In the genomic region with DNA sequence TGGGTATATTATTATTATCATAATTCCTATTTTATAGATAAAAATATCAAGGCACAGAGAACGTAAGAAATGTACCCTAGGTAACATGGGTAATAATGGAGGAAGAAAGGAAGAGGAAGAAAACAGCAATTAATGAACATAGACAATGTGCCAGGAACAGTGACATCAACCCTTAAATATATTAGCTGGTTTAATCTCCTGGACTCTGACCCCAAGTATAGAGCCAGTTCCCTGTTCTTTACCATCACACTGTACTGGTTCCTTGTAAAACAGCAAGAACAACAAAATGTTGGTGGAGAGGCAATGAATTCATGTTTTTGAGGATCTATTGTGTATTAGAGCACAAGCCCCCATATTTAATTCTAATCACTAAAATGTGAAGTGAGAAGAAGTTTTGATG, we compare ENCODE assay signal across 16 cellular contexts.
A peak's percentile ranks its signal among the peaks of the same experiment; 100 is the strongest.
DNase-seq lines count a peak whose midpoint lies in the region; ATAC-seq, FAIRE-seq and TF ChIP-seq lines count a peak whose summit lies in the region.
"Had no signal": no experiment of that assay in that cellular context is flagged by ENCODE, and none has a peak within 500 bp of the region (broad histone marks: within the 10 kb centered on the region; RNA-seq: fewer than 3 reads in every experiment).

No MANE protein-coding gene starts in this region.

- FAIRE-seq in pancreas (lab: Jason Lieb, UNC): no peak
- FAIRE-seq: HepG2 had no signal

- no peaks in the 10 kb centered on the region for H3K36me3 Mint-ChIP-seq in GM23338 (ENCODE audit: low read depth)
- H3K36me3 Mint-ChIP-seq: CD8-positive, alpha-beta T cell had no signal

- no peak overlapping the region for H3K4me3 ChIP-seq in RWPE2 (ENCODE audit: severe bottlenecking)
- no peak overlapping the region for H3K4me3 ChIP-seq in colonic mucosa
- no peak overlapping the region for H3K4me3 ChIP-seq in pancreas
- no peak overlapping the region for H3K4me3 ChIP-seq in WERI-Rb-1 (ENCODE audit: low read depth, low read length)
- H3K4me3 ChIP-seq in GM23338: no peak overlapping the region
- H3K4me3 ChIP-seq in Peyer's patch: no peak overlapping the region
- H3K4me3 ChIP-seq: BLaER1 treated with 17β-estradiol and CSF1 and Interleukin-3, amounts not matched to agents 10 nM and 100 nM; HAP-1 had no signal

- no peaks in the 10 kb centered on the region for H3K27me3 Mint-ChIP-seq in GM23338 (ENCODE audit: insufficient read depth, low read depth, poor library complexity)
- H3K27me3 Mint-ChIP-seq: B cell had no signal

- H3K27ac ChIP-seq in 22Rv1: peak overlapping the region; percentile 48
- peak overlapping the region; percentile 28 for H3K27ac ChIP-seq in RWPE2 (ENCODE audit: poor library complexity, severe bottlenecking)
- peak overlapping the region; percentile 58 for H3K27ac ChIP-seq in colonic mucosa
- no peak overlapping the region for H3K27ac ChIP-seq in pancreas
- no peak overlapping the region for H3K27ac ChIP-seq in WERI-Rb-1
- no peak overlapping the region for H3K27ac ChIP-seq in GM23338 (ENCODE audit: low read depth)
- no peak overlapping the region for H3K27ac ChIP-seq in Peyer's patch
- H3K27ac ChIP-seq: BLaER1 treated with 17β-estradiol and CSF1 and Interleukin-3, amounts not matched to agents 10 nM and 100 nM had no signal

- 61% methylated on average over 1 of the region's 1 CpG for WGBS in pancreas, 2 donors

- H3K4me3 Mint-ChIP-seq in GM23338: no peak overlapping the region
- H3K4me3 Mint-ChIP-seq: B cell; CD8-positive, alpha-beta T cell had no signal

- no peaks in the 10 kb centered on the region for H3K4me1 ChIP-seq in RWPE2 (ENCODE audit: insufficient read depth, poor library complexity, severe bottlenecking)
- no peaks in the 10 kb centered on the region for H3K4me1 ChIP-seq in colonic mucosa
- peaks cover 0 to 4% (median 0%) of the 10 kb centered on the region in 3 donors for H3K4me1 ChIP-seq in pancreas
- H3K4me1 ChIP-seq in GM23338 (ENCODE audit: insufficient read depth): no peaks in the 10 kb centered on the region
- H3K4me1 ChIP-seq in Peyer's patch: no peaks in the 10 kb centered on the region

- no peaks in the 10 kb centered on the region for H3K79me2 ChIP-seq in GM23338 (replicated peaks; ENCODE audit: insufficient read depth)

- ATAC-seq in RWPE2 (ENCODE audit: low read depth): no peak
- ATAC-seq in pancreas: peak; percentile 86 to 95 (median 88)
- ATAC-seq in GM23338: no peak
- no peak for ATAC-seq in GM18868 (IDR thresholded peaks at IDR 0.05; ENCODE audit: unreplicated experiment)
- ATAC-seq: CD8-positive, alpha-beta T cell; HepG2 had no signal

- H3K36me3 ChIP-seq in RWPE2 (ENCODE audit: low read depth): no peaks in the 10 kb centered on the region
- no peaks in the 10 kb centered on the region for H3K36me3 ChIP-seq in colonic mucosa
- no peaks in the 10 kb centered on the region for H3K36me3 ChIP-seq in pancreas
- H3K36me3 ChIP-seq in WERI-Rb-1: no peaks in the 10 kb centered on the region
- no peaks in the 10 kb centered on the region for H3K36me3 ChIP-seq in GM23338 (ENCODE audit: insufficient read depth)
- H3K36me3 ChIP-seq in Peyer's patch: no peaks in the 10 kb centered on the region
- H3K36me3 ChIP-seq: BLaER1 treated with 17β-estradiol and CSF1 and Interleukin-3, amounts not matched to agents 10 nM and 100 nM; HAP-1 had no signal

- DNase-seq in RWPE2 (ENCODE audit: low spot score): no peak
- no peak for DNase-seq in colonic mucosa
- DNase-seq in pancreas: no peak
- DNase-seq in WERI-Rb-1: no peak
- no peak for DNase-seq in GM23338 (ENCODE audit: low spot score)
- DNase-seq in Peyer's patch: no peak
- DNase-seq: Calu3; CD8-positive, alpha-beta T cell; DMS79 treated with DMSO at 0.1 percent for 48 hours; GF-D8 had no signal

- TF ChIP-seq CTCF in 22Rv1 (IDR thresholded peaks at IDR 0.05) (no peak), RWPE2 (IDR thresholded peaks at IDR 0.05; ENCODE audit: poor library complexity, severe bottlenecking) (no peak), colonic mucosa (IDR thresholded peaks at IDR 0.05) (no peak), pancreas (IDR thresholded peaks at IDR 0.05) (no peak), WERI-Rb-1 (IDR thresholded peaks at IDR 0.05; ENCODE audit: low read depth, low read length) (no peak), GM23338 (conservative IDR thresholded peaks at IDR 0.05; ENCODE audit: low read depth in 2 of 2) (no peak), Peyer's patch (IDR thresholded peaks at IDR 0.05) (no peak)

- no peaks in the 10 kb centered on the region for H3K9me3 Mint-ChIP-seq in GM23338
- H3K9me3 Mint-ChIP-seq: CD8-positive, alpha-beta T cell had no signal

- H3K9ac ChIP-seq in colonic mucosa (ENCODE audit: low read depth in 2 of 2, low read length in 2 of 2): no peak overlapping the region
- H3K9ac ChIP-seq: BLaER1 treated with 17β-estradiol and CSF1 and Interleukin-3, amounts not matched to agents 10 nM and 100 nM had no signal

- no peaks in the 10 kb centered on the region for H3F3A ChIP-seq in GM23338 (replicated peaks; ENCODE audit: low read depth)

- no peak overlapping the region for H3K4me2 ChIP-seq in GM23338
- H3K4me2 ChIP-seq: BLaER1 treated with 17β-estradiol and CSF1 and Interleukin-3, amounts not matched to agents 10 nM and 100 nM had no signal

- H3K9me2 ChIP-seq in GM23338 (ENCODE audit: insufficient read depth): 0 out of 2 replicates have a peak, but pooled peaks cover 4% of the 10 kb centered on the region

- H3K9me3 ChIP-seq in RWPE2 (ENCODE audit: severe bottlenecking): no peaks in the 10 kb centered on the region
- no peaks in the 10 kb centered on the region for H3K9me3 ChIP-seq in colonic mucosa
- no peaks in the 10 kb centered on the region for H3K9me3 ChIP-seq in pancreas
- no peaks in the 10 kb centered on the region for H3K9me3 ChIP-seq in WERI-Rb-1 (ENCODE audit: severe bottlenecking)
- H3K9me3 ChIP-seq in Peyer's patch: no peaks in the 10 kb centered on the region
- H3K9me3 ChIP-seq: BLaER1 treated with 17β-estradiol and CSF1 and Interleukin-3, amounts not matched to agents 10 nM and 100 nM; HAP-1 had no signal

- intact Hi-C loops in colonic mucosa (cut with DNase I): no loop called here
- intact Hi-C loops in pancreas (cut with DNase I): no loop called here

- no peak overlapping the region for H3K27ac Mint-ChIP-seq in GM23338
- H3K27ac Mint-ChIP-seq: B cell; CD8-positive, alpha-beta T cell had no signal

- no peaks in the 10 kb centered on the region for H3K4me1 Mint-ChIP-seq in GM23338
- H3K4me1 Mint-ChIP-seq: B cell had no signal

- no peak overlapping the region for H2AFZ ChIP-seq in GM23338

- H4K20me1 ChIP-seq in GM23338 (replicated peaks; ENCODE audit: insufficient read depth): no peaks in the 10 kb centered on the region
- H4K20me1 ChIP-seq: BLaER1 treated with 17β-estradiol and CSF1 and Interleukin-3, amounts not matched to agents 10 nM and 100 nM had no signal

- H3K27me3 ChIP-seq in RWPE2 (ENCODE audit: insufficient read depth, poor library complexity, severe bottlenecking) (no peaks in the 10 kb centered on the region), colonic mucosa (no peaks in the 10 kb centered on the region), pancreas (no peaks in the 10 kb centered on the region), WERI-Rb-1 (ENCODE audit: insufficient read depth, low read depth, severe bottlenecking) (no peaks in the 10 kb centered on the region), GM23338 (ENCODE audit: insufficient read depth) (no peaks in the 10 kb centered on the region), Peyer's patch (no peaks in the 10 kb centered on the region)
- H3K27me3 ChIP-seq: BLaER1 treated with 17β-estradiol and CSF1 and Interleukin-3, amounts not matched to agents 10 nM and 100 nM had no signal

- no peak for TF ChIP-seq POLR2A in Peyer's patch (IDR thresholded peaks at IDR 0.05)

TF ChIP-seq in GM23338, 12 proteins besides CTCF, POLR2A, EP300 and RAD21 (continues in another document):
- TF ChIP-seq, protein P1, sequence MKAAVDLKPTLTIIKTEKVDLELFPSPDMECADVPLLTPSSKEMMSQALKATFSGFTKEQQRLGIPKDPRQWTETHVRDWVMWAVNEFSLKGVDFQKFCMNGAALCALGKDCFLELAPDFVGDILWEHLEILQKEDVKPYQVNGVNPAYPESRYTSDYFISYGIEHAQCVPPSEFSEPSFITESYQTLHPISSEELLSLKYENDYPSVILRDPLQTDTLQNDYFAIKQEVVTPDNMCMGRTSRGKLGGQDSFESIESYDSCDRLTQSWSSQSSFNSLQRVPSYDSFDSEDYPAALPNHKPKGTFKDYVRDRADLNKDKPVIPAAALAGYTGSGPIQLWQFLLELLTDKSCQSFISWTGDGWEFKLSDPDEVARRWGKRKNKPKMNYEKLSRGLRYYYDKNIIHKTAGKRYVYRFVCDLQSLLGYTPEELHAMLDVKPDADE (IDR thresholded peaks at IDR 0.05): no peak

Comparison
In these comparisons a context has a peak if more than half of its experiments do, and no peak if none do; other contexts are left out.
1. H3K27ac ChIP-seq: peak in 22Rv1 (single experiment), RWPE2 (single experiment) and colonic mucosa (single experiment); none in pancreas (0 of 4), WERI-Rb-1 (single experiment), GM23338 (single experiment) and Peyer's patch (0 of 4).
2. ATAC-seq: peak in pancreas (4 of 4); none in RWPE2 (single experiment), GM23338 (single experiment) and GM18868 (single experiment).